In genomic region chr1:54800899-54801759, GRCh38 we compare ENCODE assay signal across 9 cellular contexts. TPM values are rescaled to one million over a fixed set of nuclear protein-coding genes. Genes with fewer than 3 reads are reported as not detected.
DNase-seq lines count a peak whose midpoint lies in the region; ATAC-seq, FAIRE-seq and TF ChIP-seq lines count a peak whose summit lies in the region.
"Had no signal": no experiment of that assay in that cellular context is flagged by ENCODE, and none has a peak within 500 bp of the region (broad histone marks: within the 10 kb centered on the region; RNA-seq: fewer than 3 reads in every experiment).

TSS of gene TTC22 (minus strand) at chr1:54801323. CDS start at chr1:54801163, 160 bp downstream.

- peak; percentile 55 for TF ChIP-seq RAD21 in GM12878 (IDR thresholded peaks at IDR 0.05; ENCODE audit: insufficient read depth, low read depth, low read length)

- H3K9me3 ChIP-seq in GM12878 (replicated peaks; ENCODE audit: control insufficient read depth, insufficient read depth, low read length), result no peaks in the 10 kb centered on the region

- RAD21 ChIA-PET in GM12878 (lab: Charles Lee; ENCODE audit: unreplicated experiment), result interaction anchor here (0.8 to 2.1 kb wide), 10 partner anchors 9 to 144 kb away, joined by 3 to 12 read pairs (median 5); partner anchors contain the start of gene TTC4

- ATAC-seq in HG03354 (IDR thresholded peaks at IDR 0.05; ENCODE audit: poor library complexity, severe bottlenecking, unreplicated experiment) (peak; percentile 87), GM12878 (peak; percentile 87), left colon (peak; percentile 64)

- peak within 1 kb of the TSS; percentile 79 for H3K27ac Mint-ChIP-seq in T-helper 2 cell treated with Interferon-gamma antibody and Interleukin-4, amounts not matched to agents 5 μg/mL and 100 μg/mL, for 36 hours

- H2AFZ ChIP-seq in ACC112 (ENCODE audit: low read length, unreplicated experiment), result peak within 1 kb of the TSS; percentile 71
- H2AFZ ChIP-seq in GM12878 (ENCODE audit: control insufficient read depth, low read depth, low read length), result peak within 1 kb of the TSS; percentile 99

- in situ Hi-C loops in GM12878 (cut with MboI), result no loop called here

- peak; percentile 63 to 78 (median 74) for TF ChIP-seq CTCF in GM12878 (IDR thresholded peaks at IDR 0.05 in 2 of 3, conservative IDR thresholded peaks at IDR 0.05 in 1 of 3; ENCODE audit: control insufficient read depth in 2 of 3, extremely low read depth in 1 of 3, insufficient read depth in 1 of 3, low read depth in 3 of 3, low read length in 3 of 3)

- H3K4me1 Mint-ChIP-seq in T-helper 2 cell treated with Interferon-gamma antibody and Interleukin-4, amounts not matched to agents 5 μg/mL and 100 μg/mL, for 36 hours (ENCODE audit: low read depth), result peaks cover 40% of the 10 kb centered on the region

- peak within 1 kb of the TSS; percentile 78 for H3K4me2 ChIP-seq in GM12878 (ENCODE audit: control insufficient read depth, insufficient read depth)

- H3K9me3 Mint-ChIP-seq in T-helper 2 cell treated with Interferon-gamma antibody and Interleukin-4, amounts not matched to agents 5 μg/mL and 100 μg/mL, for 36 hours, result no peaks in the 10 kb centered on the region

- no peaks in the 10 kb centered on the region for H3K36me3 ChIP-seq in ACC112 (ENCODE audit: insufficient read depth, low read length)
- H3K36me3 ChIP-seq in GM12878 (ENCODE audit: control insufficient read depth in 2 of 2, insufficient read depth in 2 of 2, low read length in 1 of 2), result no peaks in the 10 kb centered on the region

- no peaks in the 10 kb centered on the region for H3K27me3 Mint-ChIP-seq in T-helper 2 cell treated with Interferon-gamma antibody and Interleukin-4, amounts not matched to agents 5 μg/mL and 100 μg/mL, for 36 hours (ENCODE audit: low read depth)

- DNase-seq in GM19238 (ENCODE audit: insufficient read length, low spot score), result peak; percentile 82
- peak; percentile 63 for DNase-seq in T-helper 2 cell treated with Interferon-gamma antibody and Interleukin-4, amounts not matched to agents 5 μg/mL and 100 μg/mL, for 36 hours (ENCODE audit: low spot score)
- peak; percentile 35 for DNase-seq in GM12878 (ENCODE audit: low read depth, low spot score)
- peak; percentile 86 for DNase-seq in left colon
- peak; percentile 38 to 67 (median 42) for DNase-seq in stimulated activated CD4-positive, alpha-beta T cell treated with anti-CD3 and anti-CD28 coated beads, TNF-alpha, amount 100 ng/mL, for 24 hours (ENCODE audit: low read depth in 3 of 3)
- no peak for DNase-seq in NCI-H1436 treated with DMSO at 0.1 percent for 48 hours (lab: John Stamatoyannopoulos, UW)
- DNase-seq: DND-41 had no signal

- no peak within 1 kb of the TSS for H3K27ac ChIP-seq in ACC112 (ENCODE audit: low read depth, low read length)
- no peak within 1 kb of the TSS; the same call in 1 of the 2 replicates for H3K27ac ChIP-seq in GM12878 (ENCODE audit: control insufficient read depth, insufficient read depth)

- peaks cover 29% of the 10 kb centered on the region for H3K4me1 ChIP-seq in ACC112 (ENCODE audit: control insufficient read depth, insufficient read depth, low read length, unreplicated experiment)
- peaks cover 37% of the 10 kb centered on the region for H3K4me1 ChIP-seq in GM12878 (ENCODE audit: control insufficient read depth, insufficient read depth, low read length)

- H3K4me3 ChIP-seq in ACC112 (ENCODE audit: low read depth, low read length) (peak within 1 kb of the TSS; percentile 60; the same call in 1 of the 2 replicates), GM12878 (peak within 1 kb of the TSS; percentile 72)

- WGBS in GM12878 (ENCODE audit: insufficient coverage, insufficient replicate concordance, low lambda C conversion rate, missing lambda C conversion rate), result 2% methylated on average over 58 of the region's 58 CpGs

- H3K27me3 ChIP-seq in ACC112 (ENCODE audit: insufficient read depth, low read length) (peaks cover 22% of the 10 kb centered on the region), GM12878 (replicated peaks in 1 of 2; ENCODE audit: control insufficient read depth in 2 of 2, insufficient read depth in 2 of 2, low read length in 1 of 2) (no peaks in the 10 kb centered on the region)

- BruUV-seq in GM12878 (replicated peaks; lab: Mats Ljungman, UMichigan), result no TSS peak

- intact Hi-C loops in GM12878 (cut with micrococcal nuclease; ENCODE audit: unreplicated experiment) (loop anchor here (2.0 to 5.0 kb wide), 2 partner anchors 36 to 749 kb away; partner anchors contain the start of genes PARS2, TCEANC2 and TMEM59), left colon (cut with DNase I, micrococcal nuclease) (loop anchor here in 1 of 2 donors (5.0 kb wide), 1 partner anchor 129 kb away; no protein-coding TSS in a partner anchor)

- no peaks in the 10 kb centered on the region for H3K36me3 Mint-ChIP-seq in T-helper 2 cell treated with Interferon-gamma antibody and Interleukin-4, amounts not matched to agents 5 μg/mL and 100 μg/mL, for 36 hours (ENCODE audit: low read depth)

- H4K20me1 ChIP-seq in GM12878 (ENCODE audit: control insufficient read depth, insufficient read depth), result no peaks in the 10 kb centered on the region

- peak within 1 kb of the TSS; percentile 51 for H3K9ac ChIP-seq in GM12878 (ENCODE audit: control insufficient read depth, insufficient read depth, low read length)

- H3K4me3 Mint-ChIP-seq in T-helper 2 cell treated with Interferon-gamma antibody and Interleukin-4, amounts not matched to agents 5 μg/mL and 100 μg/mL, for 36 hours, result peak within 1 kb of the TSS; percentile 92

- CTCF ChIA-PET in GM12878 (lab: Yijun Ruan, JAX), result interaction anchor here (0.6 to 6.5 kb wide), 32 partner anchors 8 to 940 kb away, joined by 3 to 60 read pairs (median 4); partner anchors contain the start of genes PARS2 and TTC4

- no peak for FAIRE-seq in GM12878 (lab: Jason Lieb, UNC)

- POLR2A ChIA-PET in GM12878 (lab: Charles Lee), result interaction anchor here (0.8 to 1.2 kb wide), 2 partner anchors 36 to 86 kb away, joined by 3 read pairs; partner anchors contain the start of gene TTC4

- H3K79me2 ChIP-seq in ACC112 (ENCODE audit: control insufficient read depth, insufficient read depth, low read length, unreplicated experiment) (no peaks in the 10 kb centered on the region), GM12878 (ENCODE audit: control insufficient read depth, insufficient read depth, low read length) (no peaks in the 10 kb centered on the region)

- no peak for TF ChIP-seq EP300 in GM12878 (IDR thresholded peaks at IDR 0.05; ENCODE audit: borderline replicate concordance in 1 of 2, control insufficient read depth in 1 of 2, low read depth in 2 of 2, low read length in 2 of 2)

- TF ChIP-seq POLR2A in GM12878 (IDR thresholded peaks at IDR 0.05; ENCODE audit: low read depth, low read length), result peak; percentile 76

- SMC1A ChIA-PET in GM12878 (lab: Charles Lee; ENCODE audit: uncharacterized antibody, unreplicated experiment), result interaction anchor here (0.7 to 2.4 kb wide), 10 partner anchors 9 to 312 kb away, joined by 3 to 14 read pairs (median 4); no protein-coding TSS in a partner anchor

RNA-seq across cellular contexts. Expression of gene TTC22, which starts in this region (rescaled TPM):
- total RNA-seq in GM12878 (2013; cell fraction: nucleolus; rRNA removed), result 3.4 and 3.8 TPM in 2 replicates
- total RNA-seq in GM12878 (2014; rRNA removed) (3.7 and 4.0 TPM in 2 replicates), GM12878 (2014; rRNA removed; fragmentation: Illumina TruSeq; extraction: Trizol) (1.9 and 2.2 TPM in 2 replicates), GM12878 (2021) (4.2 and 5.1 TPM in 2 replicates), left colon (10 to 100 TPM; 88.7 to 94.5 TPM)
- 1.1 TPM for polyA plus RNA-seq in GM12878 (2011; ENCODE audit: low read depth)
- polyA plus RNA-seq in GM12878 (2011; rRNA removed) (0.35 and 0.72 TPM in 2 replicates), GM12878 (2014; fragmentation: Illumina TruSeq; extraction: Trizol) (3.0 TPM in 2 replicates), GM12878 (2014; fragmentation: Nextera tagmentation; extraction: Ambion mirVana) (under 1 TPM; 0.64 to 0.89 TPM), GM12878 (2014; rRNA removed) (3.4 and 3.6 TPM in 2 replicates), GM12878 (2016; fragmentation: Nextera tagmentation; extraction: Ambion mirVana) (1 to 10 TPM; 1.1 to 1.9 TPM)
- 0.92 and 1.1 TPM in 2 replicates for polyA plus RNA-seq in GM12878 (2011; cell fraction: cytosol; rRNA removed)
- 1.8 and 2.2 TPM in 2 replicates for polyA plus RNA-seq in GM12878 (2011; cell fraction: nucleus; rRNA removed)
- polyA plus RNA-seq in GM12878 (2012), result 1.5 and 1.7 TPM in 2 replicates
- 0.82 and 1.0 TPM in 2 replicates for polyA minus RNA-seq in GM12878 (2011; rRNA and poly(A)+ RNA removed)
- 0.40 and 0.42 TPM in 2 replicates for polyA minus RNA-seq in GM12878 (2011; cell fraction: cytosol; rRNA and poly(A)+ RNA removed)
- polyA minus RNA-seq in GM12878 (2011; cell fraction: nucleus; rRNA and poly(A)+ RNA removed), result 0.48 and 1.5 TPM in 2 replicates

Comparison
In these comparisons a context has a peak if more than half of its experiments do, and no peak if none do; other contexts are left out.
1. RNA of gene TTC22 (total RNA-seq): 88.7 to 94.5 TPM in left colon; 1.9 to 5.1 TPM in GM12878; every median in the first group is over 10 times any median in the second.
2. Peak in every context shown above with its lines, with median percentiles within 50 percentile points of each other: ATAC-seq.